ENCODE assay signal across 21 cellular contexts in the genomic region with DNA sequence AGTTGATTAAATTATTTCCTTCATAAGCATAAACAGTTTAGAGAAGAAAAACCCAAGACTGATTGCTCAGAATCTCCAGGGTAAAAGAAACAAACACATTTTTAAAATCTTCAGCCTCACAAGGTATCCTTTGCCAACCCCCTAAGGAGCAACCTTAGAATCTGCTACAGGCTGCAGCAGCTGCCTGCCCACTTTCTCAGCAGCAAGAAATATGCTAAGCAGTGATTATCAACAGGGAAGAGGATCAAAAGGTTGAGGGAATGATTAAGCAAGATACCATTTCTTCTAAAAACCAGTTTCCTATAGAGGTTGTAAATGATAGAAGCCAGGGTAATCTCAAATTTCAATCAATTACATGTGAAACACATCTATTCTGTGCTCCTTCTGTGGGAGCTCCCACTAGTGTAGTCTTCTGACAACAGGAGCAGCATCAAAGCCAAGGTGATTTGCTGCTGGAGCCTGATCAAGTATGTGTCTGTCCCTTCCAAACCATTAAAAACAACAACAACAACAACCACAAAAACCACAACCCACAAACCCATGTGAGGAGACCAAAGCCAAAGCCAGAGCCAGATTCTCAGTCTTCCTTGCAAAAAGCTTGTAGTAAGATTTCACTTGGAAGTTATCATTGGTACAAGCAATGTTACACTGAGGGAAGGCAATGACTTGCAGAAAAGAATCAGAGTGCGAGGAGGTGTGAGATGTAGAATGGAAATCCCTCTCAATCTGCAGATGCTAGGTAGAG.
DNase-seq lines count a peak whose midpoint lies in the region; ATAC-seq and TF ChIP-seq lines count a peak whose summit lies in the region.
"Had no signal": no experiment of that assay in that cellular context is flagged by ENCODE, and none has a peak within 500 bp of the region (broad histone marks: within the 10 kb centered on the region; RNA-seq: fewer than 3 reads in every experiment).

No MANE protein-coding gene starts in this region.

- H3K4me1 ChIP-seq in PC-9 (replicated peaks; ENCODE audit: insufficient read depth) (peaks cover 21% of the 10 kb centered on the region), neural progenitor cell (peaks cover 16% of the 10 kb centered on the region)

- H3K9me2 ChIP-seq in PC-9 (ENCODE audit: insufficient read depth): no peaks in the 10 kb centered on the region

- ATAC-seq in HG02642 (IDR thresholded peaks at IDR 0.05; ENCODE audit: poor library complexity, unreplicated experiment) (no peak), HG02571 (IDR thresholded peaks at IDR 0.05; ENCODE audit: unreplicated experiment) (no peak)
- ATAC-seq: activated CD4-positive, CD25-positive, alpha-beta regulatory T cell treated with anti-CD3 and anti-CD28 coated beads, Interleukin-2, amount 50 U/mL, for 24 hours; activated naive CD4-positive, alpha-beta T cell treated with anti-CD3 and anti-CD28 coated beads, Interleukin-2, amount 50 U/mL, for 72 hours; activated T-cell treated with anti-CD3 and anti-CD28 coated beads, Interleukin-2, amount 50 U/mL, for 72 hours; Panc1; SK-N-SH treated with all-trans-retinoic acid at 6 μM for 48 hours had no signal

- no peaks in the 10 kb centered on the region for H3K27me3 ChIP-seq in PC-9 (ENCODE audit: insufficient read depth, low read depth)
- H3K27me3 ChIP-seq in neural progenitor cell: no peaks in the 10 kb centered on the region

- H3K4me2 ChIP-seq in PC-9 (peak overlapping the region; percentile 23), neural progenitor cell (no peak overlapping the region)

- H4K20me1 ChIP-seq in PC-9 (ENCODE audit: insufficient read depth) (no peaks in the 10 kb centered on the region), neural progenitor cell (ENCODE audit: low read depth) (no peaks in the 10 kb centered on the region)

- no peak overlapping the region; the same call in 1 of the 2 replicates for H2AFZ ChIP-seq in PC-9
- no peak overlapping the region for H2AFZ ChIP-seq in neural progenitor cell (replicated peaks)

- no TSS peak for BruUV-seq in PC-9 (replicated peaks; lab: Mats Ljungman, UMichigan)

- H3K4me3 Mint-ChIP-seq in neural progenitor cell: no peak overlapping the region
- H3K4me3 Mint-ChIP-seq: activated T-cell treated with anti-CD3 and anti-CD28 coated beads, Interleukin-2, amount 50 U/mL, for 72 hours; memory B cell had no signal

- no peak overlapping the region for H3K9ac ChIP-seq in neural progenitor cell

- H3K36me3 Mint-ChIP-seq in neural progenitor cell: no peaks in the 10 kb centered on the region
- H3K36me3 Mint-ChIP-seq: memory B cell had no signal

- H3F3A ChIP-seq in PC-9 (ENCODE audit: insufficient read depth, low read depth) (no peaks in the 10 kb centered on the region), neural progenitor cell (ENCODE audit: low read depth) (no peaks in the 10 kb centered on the region)

- H3K79me2 ChIP-seq in PC-9 (ENCODE audit: low read depth) (no peaks in the 10 kb centered on the region), neural progenitor cell (ENCODE audit: low read depth) (no peaks in the 10 kb centered on the region)

- no peaks in the 10 kb centered on the region for H3K9me3 Mint-ChIP-seq in neural progenitor cell
- H3K9me3 Mint-ChIP-seq: memory B cell had no signal

- TF ChIP-seq CTCF in PC-9 (conservative IDR thresholded peaks at IDR 0.05) (no peak), fibroblast of mammary gland (conservative IDR thresholded peaks at IDR 0.05; ENCODE audit: control insufficient read depth, insufficient read depth, low read depth, low read length) (no peak), neural progenitor cell (IDR thresholded peaks at IDR 0.05) (no peak)

- peaks cover 38% of the 10 kb centered on the region for H3K4me1 Mint-ChIP-seq in neural progenitor cell

- DNase-seq in DMS53 (lab: John Stamatoyannopoulos, UW) (peak; percentile 37), DMS53 treated with DMSO at 0.1 percent for 48 hours (lab: John Stamatoyannopoulos, UW; ENCODE audit: unreplicated experiment) (no peak), PC-9 (no peak), fibroblast of mammary gland (ENCODE audit: low read depth) (peak; percentile 32), neural progenitor cell (ENCODE audit: low spot score) (no peak), NCI-H1930 (lab: John Stamatoyannopoulos, UW) (no peak)
- DNase-seq: 8988T; activated CD8-positive, alpha-beta memory T cell treated with anti-CD3 and anti-CD28 coated beads for 24 hours; activated T-cell treated with anti-CD3 and anti-CD28 coated beads, Interleukin-2, amount 50 U/mL, for 72 hours; NCI-H1436; NCI-H748 treated with DMSO at 0.1 percent for 48 hours; substantia nigra; T1000 had no signal

- H3K9me3 ChIP-seq in PC-9 (ENCODE audit: insufficient read depth, low read depth) (no peaks in the 10 kb centered on the region), neural progenitor cell (ENCODE audit: low read depth) (no peaks in the 10 kb centered on the region)

- no peak overlapping the region for H3K4me3 ChIP-seq in PC-9
- H3K4me3 ChIP-seq in fibroblast of mammary gland (ENCODE audit: control insufficient read depth, low read depth, low read length): no peak overlapping the region
- H3K4me3 ChIP-seq in neural progenitor cell: no peak overlapping the region

- POLR2A ChIA-PET in PC-9 (lab: Charles Lee; ENCODE audit: unreplicated experiment): no interaction called here

- no peaks in the 10 kb centered on the region for H3K27me3 Mint-ChIP-seq in neural progenitor cell (ENCODE audit: insufficient read depth, low read depth)
- H3K27me3 Mint-ChIP-seq: memory B cell had no signal

- intact Hi-C loops in PC-9 (cut with micrococcal nuclease; ENCODE audit: unreplicated experiment): no loop called here

- H3K27ac ChIP-seq in PC-9: no peak overlapping the region
- no peak overlapping the region for H3K27ac ChIP-seq in neural progenitor cell
- H3K27ac ChIP-seq: C4-2B had no signal

- H3K36me3 ChIP-seq in PC-9 (ENCODE audit: low read depth): no peaks in the 10 kb centered on the region
- no peaks in the 10 kb centered on the region for H3K36me3 ChIP-seq in neural progenitor cell

- peak overlapping the region; percentile 89 for H3K27ac Mint-ChIP-seq in neural progenitor cell
- H3K27ac Mint-ChIP-seq: activated naive CD4-positive, alpha-beta T cell treated with anti-CD3 and anti-CD28 coated beads, Interleukin-2, amount 50 U/mL, for 72 hours; activated T-cell treated with anti-CD3 and anti-CD28 coated beads, Interleukin-2, amount 50 U/mL, for 72 hours; memory B cell had no signal

- CTCF ChIA-PET in PC-9 (lab: Charles Lee): no interaction called here

Comparison
In these comparisons a context has a peak if more than half of its experiments do, and no peak if none do; other contexts are left out.
1. DNase-seq: peak in DMS53 (single experiment) and fibroblast of mammary gland (single experiment); none in DMS53 treated with DMSO at 0.1 percent for 48 hours (single experiment), PC-9 (0 of 2), neural progenitor cell (single experiment) and NCI-H1930 (0 of 2).